ENCODE assay signal across 10 cellular contexts in genomic region chr17:72683506-72684404, GRCh38.
A peak's percentile ranks its signal among the peaks of the same experiment; 100 is the strongest.
DNase-seq lines count a peak whose midpoint lies in the region; ATAC-seq and TF ChIP-seq lines count a peak whose summit lies in the region.
"Had no signal": no experiment of that assay in that cellular context is flagged by ENCODE, and none has a peak within 500 bp of the region (broad histone marks: within the 10 kb centered on the region; RNA-seq: fewer than 3 reads in every experiment).

No MANE protein-coding gene starts in this region.

- DNase-seq in NCI-H82 (lab: John Stamatoyannopoulos, UW) (peak; percentile 34), NCI-H82 treated with DMSO at 0.1 percent for 48 hours (lab: John Stamatoyannopoulos, UW; ENCODE audit: unreplicated experiment) (no peak), NT2/D1 (ENCODE audit: low read depth, low spot score) (no peak), fibroblast of villous mesenchyme (ENCODE audit: low read depth) (peak; percentile 98), upper lobe of left lung (peak in 1 of 2 donors; percentile 82), vagina (ENCODE audit: extremely low spot score in 2 of 2) (no peak)
- no peak for DNase-seq in activated CD8-positive, alpha-beta memory T cell treated with anti-CD3 and anti-CD28 coated beads, Interleukin-2, amount 50 U/mL, for 4 hours
- DNase-seq: activated effector memory CD4-positive, alpha-beta T cell treated with Interleukin-2 at 50 U/mL for 16 hours; CD4-positive, CD25-positive, alpha-beta regulatory T cell had no signal

- H3K27me3 ChIP-seq in NT2/D1 (ENCODE audit: insufficient read depth, insufficient read length) (no peaks in the 10 kb centered on the region), upper lobe of left lung (no peaks in the 10 kb centered on the region), vagina (no peaks in the 10 kb centered on the region)

- 69 to 74% methylated on average over 8 to 10 of the region's 10 CpGs for WGBS in upper lobe of left lung, 2 donors

- no peak overlapping the region for H3K4me3 ChIP-seq in NT2/D1 (ENCODE audit: insufficient read length, low read depth)
- H3K4me3 ChIP-seq in fibroblast of villous mesenchyme (ENCODE audit: low read depth, low read length) = no peak overlapping the region
- H3K4me3 ChIP-seq in upper lobe of left lung = no peak overlapping the region
- no peak overlapping the region for H3K4me3 ChIP-seq in vagina

- peaks cover 8% of the 10 kb centered on the region for H3K4me1 ChIP-seq in NT2/D1 (ENCODE audit: insufficient read depth, insufficient read length)
- H3K4me1 ChIP-seq in upper lobe of left lung = peaks cover 0 to 14% (median 2%) of the 10 kb centered on the region in 4 donors
- H3K4me1 ChIP-seq in vagina = peaks cover 22% of the 10 kb centered on the region

- H3K9ac ChIP-seq in NT2/D1 (ENCODE audit: insufficient read length, low read depth) = peak overlapping the region; percentile 27

- TF ChIP-seq CTCF in fibroblast of villous mesenchyme (IDR thresholded peaks at IDR 0.05; ENCODE audit: insufficient read depth, low read depth, low read length) (no peak), upper lobe of left lung (IDR thresholded peaks at IDR 0.05) (no peak), vagina (IDR thresholded peaks at IDR 0.05) (no peak)

- H3K27ac ChIP-seq in upper lobe of left lung (peak overlapping the region; percentile 2 to 68 (median 54)), vagina (no peak overlapping the region)

- no peaks in the 10 kb centered on the region for H3K36me3 ChIP-seq in NT2/D1 (ENCODE audit: insufficient read depth, insufficient read length, low read length)
- no peaks in the 10 kb centered on the region for H3K36me3 ChIP-seq in upper lobe of left lung
- no peaks in the 10 kb centered on the region for H3K36me3 ChIP-seq in vagina

- TF ChIP-seq POLR2A in upper lobe of left lung (IDR thresholded peaks at IDR 0.05) (no peak), vagina (IDR thresholded peaks at IDR 0.05) (no peak)

- intact Hi-C loops in vagina (cut with DNase I) = no loop called here

- peak in 1 of 4 donors; percentile 58 for TF ChIP-seq EP300 in upper lobe of left lung (IDR thresholded peaks at IDR 0.05)

- ATAC-seq in upper lobe of left lung (ENCODE audit: low FRiP score in 2 of 2) (peak; percentile 40 to 79), HG03439 (IDR thresholded peaks at IDR 0.05; ENCODE audit: unreplicated experiment) (no peak)

- H3K9me3 ChIP-seq in NT2/D1 (ENCODE audit: insufficient read depth, low read length) = no peaks in the 10 kb centered on the region
- H3K9me3 ChIP-seq in upper lobe of left lung = no peaks in the 10 kb centered on the region
- H3K9me3 ChIP-seq in vagina = no peaks in the 10 kb centered on the region

Comparison
In these comparisons a context has a peak if more than half of its experiments do, and no peak if none do; other contexts are left out.
1. DNase-seq: peak in NCI-H82 (single experiment) and fibroblast of villous mesenchyme (single experiment); none in NCI-H82 treated with DMSO at 0.1 percent for 48 hours (single experiment), NT2/D1 (single experiment), activated CD8-positive, alpha-beta memory T cell treated with anti-CD3 and anti-CD28 coated beads, Interleukin-2, amount 50 U/mL, for 4 hours (single experiment) and vagina (0 of 2).